In the genomic region with DNA sequence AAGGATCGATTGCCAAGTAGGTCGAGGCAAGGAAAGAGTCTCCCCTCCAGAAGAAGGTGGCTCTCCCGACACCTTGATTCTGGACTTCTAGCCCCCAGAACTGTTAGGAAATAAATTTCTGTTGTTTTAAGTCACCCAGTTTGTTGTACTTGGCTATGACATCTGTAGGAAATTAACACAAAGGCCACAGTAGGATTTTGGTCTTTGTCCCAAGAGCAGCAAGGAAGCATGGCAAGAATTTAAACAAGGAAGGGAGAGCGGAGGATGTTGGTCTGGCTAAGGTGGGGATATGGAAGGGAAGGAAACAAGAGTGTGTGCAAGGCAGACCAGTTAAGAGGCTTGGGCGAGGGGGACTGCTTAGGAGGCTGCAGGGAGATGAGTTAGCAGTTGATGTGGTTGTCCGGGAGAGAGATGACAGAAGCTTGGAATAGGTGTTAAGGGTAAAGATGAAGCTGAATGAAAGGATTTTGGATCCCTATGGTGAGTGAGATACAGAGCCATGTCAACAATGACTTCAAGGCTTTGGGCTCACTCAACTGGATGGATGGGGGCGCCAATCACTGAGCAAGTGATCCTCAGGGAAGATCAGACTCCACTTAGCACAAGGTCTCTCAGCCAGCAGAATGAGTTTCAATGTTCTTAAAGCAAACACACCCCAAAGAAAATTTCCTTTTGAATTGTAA, we compare ENCODE assay signal across 20 cellular contexts.
A peak's percentile ranks its signal among the peaks of the same experiment; 100 is the strongest.
DNase-seq lines count a peak whose midpoint lies in the region; ATAC-seq and TF ChIP-seq lines count a peak whose summit lies in the region.
"Had no signal": no experiment of that assay in that cellular context is flagged by ENCODE, and none has a peak within 500 bp of the region (broad histone marks: within the 10 kb centered on the region; RNA-seq: fewer than 3 reads in every experiment).

No MANE protein-coding gene starts in this region.

- H3K27me3 ChIP-seq in cardiac muscle cell = no peaks in the 10 kb centered on the region

- peak overlapping the region; percentile 45 for H3K27ac ChIP-seq in cardiac muscle cell
- H3K27ac ChIP-seq: coronary artery, left ventricle myocardium inferior had no signal

- H3K4me1 Mint-ChIP-seq in WTC11 (peaks cover 49% of the 10 kb centered on the region), memory B cell (peaks cover 28% of the 10 kb centered on the region), type B pancreatic cell (ENCODE audit: unreplicated experiment) (peaks cover 43% of the 10 kb centered on the region)

- TF ChIP-seq CTCF in cardiac muscle cell (IDR thresholded peaks at IDR 0.05; ENCODE audit: low read depth, low read length) (no peak), WTC11 (IDR thresholded peaks at IDR 0.05) (no peak), type B pancreatic cell (conservative IDR thresholded peaks at IDR 0.05) (no peak)

- no peaks in the 10 kb centered on the region for H3K9me3 ChIP-seq in cardiac muscle cell (ENCODE audit: low read depth)
- H3K9me3 ChIP-seq: left ventricle myocardium inferior had no signal

- H3K36me3 ChIP-seq in cardiac muscle cell = no peaks in the 10 kb centered on the region
- H3K36me3 ChIP-seq: left ventricle myocardium inferior had no signal

- no peak overlapping the region for H3K4me3 ChIP-seq in cardiac muscle cell
- H3K4me3 ChIP-seq: coronary artery, left ventricle myocardium inferior had no signal

- POLR2A ChIA-PET in WTC11 (lab: Charles Lee) = no interaction called here

- intact Hi-C loops in Right ventricle myocardium superior (cut with DNase I) = loop anchor here (10.0 kb wide), 2 partner anchors 109 to 211 kb away; no protein-coding TSS in a partner anchor

- ATAC-seq in Right ventricle myocardium superior (ENCODE audit: poor library complexity) = no peak
- no peak for ATAC-seq in WTC11
- ATAC-seq in memory B cell (ENCODE audit: low read depth) = no peak
- no peak for ATAC-seq in GM21619 (IDR thresholded peaks at IDR 0.05; ENCODE audit: unreplicated experiment)
- ATAC-seq: activated CD4-positive, alpha-beta T cell treated with anti-CD3 and anti-CD28 coated beads for 36 hours; HCT116 had no signal

- CTCF ChIA-PET in WTC11 (lab: Charles Lee) = no interaction called here

- no peaks in the 10 kb centered on the region for H3K36me3 Mint-ChIP-seq in WTC11
- no peaks in the 10 kb centered on the region for H3K36me3 Mint-ChIP-seq in memory B cell
- no peaks in the 10 kb centered on the region for H3K36me3 Mint-ChIP-seq in type B pancreatic cell

- H3K4me1 ChIP-seq in cardiac muscle cell (ENCODE audit: low read depth) = peaks cover 45% of the 10 kb centered on the region

- H3K9me3 Mint-ChIP-seq in WTC11 (no peaks in the 10 kb centered on the region), memory B cell (no peaks in the 10 kb centered on the region), type B pancreatic cell (peaks cover 5% of the 10 kb centered on the region)
- H3K9me3 Mint-ChIP-seq: stimulated activated naive CD8-positive, alpha-beta T cell treated with anti-CD3 and anti-CD28 coated beads, Interleukin-15, Interleukin-2, amounts not matched to agents 100 ng/mL and 50 ng/mL, for 24 hours had no signal

- DNase-seq in cardiac muscle cell (ENCODE audit: low read depth in 1 of 2, low spot score in 1 of 2) (no peak), Right ventricle myocardium superior (no peak), WTC11 (ENCODE audit: low spot score) (no peak), memory B cell (ENCODE audit: low spot score in 2 of 2) (no peak), type B pancreatic cell (ENCODE audit: extremely low spot score, unreplicated experiment) (no peak), CD1c-positive myeloid dendritic cell (ENCODE audit: extremely low spot score) (no peak)
- DNase-seq in activated CD4-positive, alpha-beta T cell treated with anti-CD3 and anti-CD28 coated beads, Interleukin-2, amount 50 U/mL, for 1 hour = no peak
- DNase-seq: activated CD4-positive, alpha-beta T cell treated with anti-CD3 and anti-CD28 coated beads for 36 hours; activated CD8-positive, alpha-beta memory T cell treated with anti-CD3 and anti-CD28 coated beads, Interleukin-2, amount 50 U/mL, for 48 hours; aorta; left ventricle myocardium inferior; NCI-H1930; NCI-H524; retina; stimulated activated CD4-positive, alpha-beta T cell treated with anti-CD3 and anti-CD28 coated beads, Interleukin-15, amount 100 ng/mL, for 24 hours; T1000 had no signal

- H3K27me3 Mint-ChIP-seq in WTC11 (ENCODE audit: low read depth) (no peaks in the 10 kb centered on the region), memory B cell (no peaks in the 10 kb centered on the region), type B pancreatic cell (no peaks in the 10 kb centered on the region)
- H3K27me3 Mint-ChIP-seq: activated CD4-positive, alpha-beta T cell treated with anti-CD3 and anti-CD28 coated beads for 36 hours; stimulated activated naive CD8-positive, alpha-beta T cell treated with anti-CD3 and anti-CD28 coated beads, Interleukin-15, Interleukin-2, amounts not matched to agents 100 ng/mL and 50 ng/mL, for 24 hours had no signal

- no peak overlapping the region for H3K4me3 Mint-ChIP-seq in WTC11
- no peak overlapping the region for H3K4me3 Mint-ChIP-seq in memory B cell
- no peak overlapping the region for H3K4me3 Mint-ChIP-seq in type B pancreatic cell
- H3K4me3 Mint-ChIP-seq: activated CD4-positive, alpha-beta T cell treated with anti-CD3 and anti-CD28 coated beads for 36 hours; stimulated activated naive CD8-positive, alpha-beta T cell treated with anti-CD3 and anti-CD28 coated beads, Interleukin-15, Interleukin-2, amounts not matched to agents 100 ng/mL and 50 ng/mL, for 24 hours had no signal

- H3K27ac Mint-ChIP-seq in WTC11 = peak overlapping the region; percentile 9; the same call in 1 of the 2 replicates
- peak overlapping the region; percentile 84 for H3K27ac Mint-ChIP-seq in memory B cell
- peak overlapping the region; percentile 50 for H3K27ac Mint-ChIP-seq in type B pancreatic cell
- H3K27ac Mint-ChIP-seq: activated CD4-positive, alpha-beta T cell treated with anti-CD3 and anti-CD28 coated beads for 36 hours; stimulated activated naive CD8-positive, alpha-beta T cell treated with anti-CD3 and anti-CD28 coated beads, Interleukin-15, Interleukin-2, amounts not matched to agents 100 ng/mL and 50 ng/mL, for 24 hours had no signal

TF ChIP-seq in WTC11, 78 proteins besides CTCF, POLR2A, EP300 and RAD21 (continues in another document):
- TF ChIP-seq RORB (CRISPR knock-in tag; IDR thresholded peaks at IDR 0.05) (no peak), EMX1 (CRISPR knock-in tag; IDR thresholded peaks at IDR 0.05) (no peak), ATF3 (CRISPR knock-in tag; conservative IDR thresholded peaks at IDR 0.05) (no peak), OVOL2 (CRISPR knock-in tag; IDR thresholded peaks at IDR 0.05; ENCODE audit: borderline replicate concordance) (no peak), NR1H2 (CRISPR knock-in tag; IDR thresholded peaks at IDR 0.05) (no peak), ZBTB43 (CRISPR knock-in tag; IDR thresholded peaks at IDR 0.05) (no peak)
- TF ChIP-seq, protein P1, sequence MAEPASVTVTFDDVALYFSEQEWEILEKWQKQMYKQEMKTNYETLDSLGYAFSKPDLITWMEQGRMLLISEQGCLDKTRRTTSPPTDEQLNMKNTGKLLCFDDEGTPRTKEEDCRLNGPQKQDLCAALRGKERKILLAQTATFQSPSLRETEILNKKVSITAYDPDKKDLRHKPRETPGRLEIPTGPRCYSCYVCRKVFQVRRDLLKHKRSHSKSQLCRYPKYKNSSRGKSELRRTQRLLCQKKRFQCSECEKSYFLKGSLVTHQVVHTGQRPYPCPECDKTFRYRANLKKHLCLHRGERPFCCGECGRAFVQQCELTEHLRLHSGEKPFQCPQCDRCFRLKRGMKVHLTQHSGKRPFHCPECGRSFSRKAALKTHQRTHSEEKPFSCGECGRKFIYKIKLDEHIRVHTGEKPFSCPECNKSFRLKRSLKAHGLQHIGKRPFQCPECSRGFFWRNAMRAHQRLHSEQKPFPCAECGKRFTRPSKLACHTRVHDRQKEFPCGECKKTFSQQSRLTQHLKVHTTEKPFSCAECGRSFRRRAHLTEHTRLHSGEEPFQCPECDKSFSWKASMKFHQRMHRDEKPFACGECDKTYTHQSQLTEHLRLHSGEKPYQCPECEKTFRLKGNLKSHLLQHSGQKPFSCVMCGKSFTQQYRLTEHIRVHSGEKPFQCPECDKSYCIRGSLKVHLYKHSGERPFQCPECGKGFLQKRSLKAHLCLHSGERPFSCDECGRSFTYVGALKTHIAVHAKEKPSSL (CRISPR knock-in tag; conservative IDR thresholded peaks at IDR 0.05) = no peak
- TF ChIP-seq, protein P2, sequence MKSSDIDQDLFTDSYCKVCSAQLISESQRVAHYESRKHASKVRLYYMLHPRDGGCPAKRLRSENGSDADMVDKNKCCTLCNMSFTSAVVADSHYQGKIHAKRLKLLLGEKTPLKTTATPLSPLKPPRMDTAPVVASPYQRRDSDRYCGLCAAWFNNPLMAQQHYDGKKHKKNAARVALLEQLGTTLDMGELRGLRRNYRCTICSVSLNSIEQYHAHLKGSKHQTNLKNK (CRISPR knock-in tag; IDR thresholded peaks at IDR 0.05) = no peak
- TF ChIP-seq, protein P3, sequence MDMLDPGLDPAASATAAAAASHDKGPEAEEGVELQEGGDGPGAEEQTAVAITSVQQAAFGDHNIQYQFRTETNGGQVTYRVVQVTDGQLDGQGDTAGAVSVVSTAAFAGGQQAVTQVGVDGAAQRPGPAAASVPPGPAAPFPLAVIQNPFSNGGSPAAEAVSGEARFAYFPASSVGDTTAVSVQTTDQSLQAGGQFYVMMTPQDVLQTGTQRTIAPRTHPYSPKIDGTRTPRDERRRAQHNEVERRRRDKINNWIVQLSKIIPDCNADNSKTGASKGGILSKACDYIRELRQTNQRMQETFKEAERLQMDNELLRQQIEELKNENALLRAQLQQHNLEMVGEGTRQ (CRISPR knock-in tag; IDR thresholded peaks at IDR 0.05) = no peak

Comparison
In these comparisons a context has a peak if more than half of its experiments do, and no peak if none do; other contexts are left out.
1. H3K27ac Mint-ChIP-seq: peak in every context shown above with its lines; median percentile 84 in memory B cell; 50 in type B pancreatic cell; 9 in WTC11.